In genomic region chr12:54158581-54158980, GRCh38 we compare ENCODE assay signal across 17 cellular contexts.
"Had no signal": no experiment of that assay in that cellular context is flagged by ENCODE, and none has a peak within 500 bp of the region (broad histone marks: within the 10 kb centered on the region; RNA-seq: fewer than 3 reads in every experiment).

No MANE protein-coding gene starts in this region.

- H3K9me3 Mint-ChIP-seq: activated CD4-positive, alpha-beta memory T cell treated with anti-CD3 and anti-CD28 coated beads for 36 hours; activated naive CD8-positive, alpha-beta T cell treated with anti-CD3 and anti-CD28 coated beads for 36 hours; central memory CD8-positive, alpha-beta T cell; memory B cell; natural killer cell treated with Interleukin-12 subunit alpha and Interleukin-12 subunit beta and Interleukin-15 and Interleukin-18, amount 100 ng/mL, for 72 hours; stimulated activated naive B cell treated with anti-CD40 and anti-IgM and Interleukin-4, amounts not matched to agents 10 μg/mL and 1 μg/mL and 100 μg/mL, for 72 hours had no signal

- H3K4me3 ChIP-seq: sigmoid colon, testis had no signal

- H3K36me3 Mint-ChIP-seq: activated naive CD8-positive, alpha-beta T cell treated with anti-CD3 and anti-CD28 coated beads for 36 hours; natural killer cell treated with Interleukin-12 subunit alpha and Interleukin-12 subunit beta and Interleukin-15 and Interleukin-18, amount 100 ng/mL, for 72 hours had no signal

- DNase-seq: activated CD4-positive, CD25-positive, alpha-beta regulatory T cell; activated naive CD4-positive, alpha-beta T cell treated with Interleukin-2 at 50 U/mL for 16 hours; effector memory CD4-positive, alpha-beta T cell; occipital lobe; sigmoid colon; T-helper 17 cell had no signal

- H3K36me3 ChIP-seq: sigmoid colon had no signal

- H3K27ac Mint-ChIP-seq: activated CD4-positive, alpha-beta memory T cell treated with anti-CD3 and anti-CD28 coated beads for 36 hours; activated naive CD8-positive, alpha-beta T cell treated with anti-CD3 and anti-CD28 coated beads for 36 hours; memory B cell; natural killer cell treated with Interleukin-12 subunit alpha and Interleukin-12 subunit beta and Interleukin-15 and Interleukin-18, amount 100 ng/mL, for 72 hours; stimulated activated naive B cell treated with anti-CD40 and anti-IgM and Interleukin-4, amounts not matched to agents 10 μg/mL and 1 μg/mL and 100 μg/mL, for 72 hours; T-helper 17 cell had no signal

- H3K9me3 ChIP-seq: sigmoid colon, testis had no signal

- H3K4me1 ChIP-seq: testis had no signal

- H3K27ac ChIP-seq: sigmoid colon, testis had no signal

- H3K4me3 Mint-ChIP-seq: activated CD4-positive, alpha-beta memory T cell treated with anti-CD3 and anti-CD28 coated beads for 36 hours; activated naive CD8-positive, alpha-beta T cell treated with anti-CD3 and anti-CD28 coated beads for 36 hours; central memory CD8-positive, alpha-beta T cell; memory B cell; natural killer cell treated with Interleukin-12 subunit alpha and Interleukin-12 subunit beta and Interleukin-15 and Interleukin-18, amount 100 ng/mL, for 72 hours; stimulated activated naive B cell treated with anti-CD40 and anti-IgM and Interleukin-4, amounts not matched to agents 10 μg/mL and 1 μg/mL and 100 μg/mL, for 72 hours; T-helper 17 cell had no signal

- FAIRE-seq: astrocyte, colon, frontal cortex, islet of Langerhans had no signal

- H3K27me3 ChIP-seq: sigmoid colon, testis had no signal

- H3K4me1 Mint-ChIP-seq: activated naive CD8-positive, alpha-beta T cell treated with anti-CD3 and anti-CD28 coated beads for 36 hours; central memory CD8-positive, alpha-beta T cell had no signal
